ENCODE assay signal across 18 cellular contexts in the genomic region with DNA sequence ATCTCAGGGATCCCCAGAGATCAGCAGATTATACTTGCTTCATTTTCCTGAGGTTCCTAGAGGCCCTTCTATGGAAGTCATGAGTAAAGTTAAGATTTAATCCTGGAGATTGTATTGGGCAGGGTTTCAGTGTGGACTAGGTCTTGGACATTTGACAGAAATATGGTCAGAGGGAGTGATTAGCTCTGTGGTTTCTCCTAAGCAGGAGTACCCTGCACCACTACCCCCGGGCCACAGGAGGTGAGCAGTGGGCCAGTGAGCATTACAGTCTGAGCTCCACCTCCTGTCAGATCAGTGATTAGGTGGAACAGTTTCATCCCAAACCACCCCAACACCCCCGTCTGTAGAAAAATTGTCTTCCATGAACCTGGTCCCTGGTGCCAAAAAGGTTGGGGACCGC. TPM values are rescaled to one million over a fixed set of nuclear protein-coding genes. Genes with fewer than 3 reads are reported as not detected.
DNase-seq lines count a peak whose midpoint lies in the region; ATAC-seq, FAIRE-seq and TF ChIP-seq lines count a peak whose summit lies in the region.
"Had no signal": no experiment of that assay in that cellular context is flagged by ENCODE, and none has a peak within 500 bp of the region (broad histone marks: within the 10 kb centered on the region; RNA-seq: fewer than 3 reads in every experiment).

No MANE protein-coding gene starts in this region.

- H3K27me3 ChIP-seq in endodermal cell (ENCODE audit: control insufficient read depth, insufficient read depth, low read length, poor library complexity, severe bottlenecking): no peaks in the 10 kb centered on the region
- H3K27me3 ChIP-seq: breast epithelium had no signal

- no peak overlapping the region for H3K4me3 ChIP-seq in endodermal cell (ENCODE audit: low read length)
- H3K4me3 ChIP-seq in kidney (ENCODE audit: low read length in 2 of 2): no peak overlapping the region
- H3K4me3 ChIP-seq: breast epithelium, thoracic aorta had no signal

- no peaks in the 10 kb centered on the region for H3K9me3 ChIP-seq in endodermal cell (ENCODE audit: control insufficient read depth, low read length)
- no peaks in the 10 kb centered on the region for H3K9me3 ChIP-seq in kidney (ENCODE audit: control insufficient read depth in 1 of 2, low read length in 2 of 2)
- H3K9me3 ChIP-seq: breast epithelium, thoracic aorta had no signal

- H3K9ac ChIP-seq in endodermal cell (ENCODE audit: extremely low read depth, low read length, poor library complexity, severe bottlenecking) (no peak overlapping the region), kidney (ENCODE audit: low read length in 2 of 2) (no peak overlapping the region)

- H3K4me3 Mint-ChIP-seq in endodermal cell (no peak overlapping the region), nephron progenitor cell (no peak overlapping the region)
- H3K4me3 Mint-ChIP-seq: activated T-cell treated with anti-CD3 and anti-CD28 coated beads, Interleukin-2, amount 50 U/mL, for 72 hours; immature natural killer cell; memory B cell had no signal

- H3K4me1 ChIP-seq in endodermal cell (ENCODE audit: control insufficient read depth, insufficient read depth, low read length) (no peaks in the 10 kb centered on the region), kidney (ENCODE audit: control insufficient read depth in 1 of 2, insufficient read depth in 1 of 2, low read depth in 1 of 2, low read length in 2 of 2) (peaks cover 0 to 9% of the 10 kb centered on the region in 2 donors)
- H3K4me1 ChIP-seq: breast epithelium had no signal

- no peak for FAIRE-seq in kidney (lab: Jason Lieb, UNC)

- H3K27ac ChIP-seq in endodermal cell (ENCODE audit: low read depth, low read length) (no peak overlapping the region), kidney (ENCODE audit: low read depth in 2 of 2, low read length in 2 of 2) (no peak overlapping the region)
- H3K27ac ChIP-seq: breast epithelium, thoracic aorta had no signal

- H3K4me1 Mint-ChIP-seq in endodermal cell: no peaks in the 10 kb centered on the region
- H3K4me1 Mint-ChIP-seq in nephron progenitor cell: peaks cover 14% of the 10 kb centered on the region
- H3K4me1 Mint-ChIP-seq: memory B cell had no signal

- 94 to 100% methylated on average over 1 to 3 of the region's 3 CpGs for WGBS in endodermal cell (ENCODE audit: insufficient coverage in 1 of 2, insufficient read length in 1 of 2), 2 experiments

- H3K27ac Mint-ChIP-seq in endodermal cell (no peak overlapping the region), nephron progenitor cell (peak overlapping the region; percentile 53)
- H3K27ac Mint-ChIP-seq: activated naive CD4-positive, alpha-beta T cell treated with anti-CD3 and anti-CD28 coated beads, Interleukin-2, amount 50 U/mL, for 72 hours; activated T-cell treated with anti-CD3 and anti-CD28 coated beads, Interleukin-2, amount 50 U/mL, for 72 hours; memory B cell had no signal

- H3K9me3 Mint-ChIP-seq in endodermal cell (no peaks in the 10 kb centered on the region), nephron progenitor cell (no peaks in the 10 kb centered on the region)
- H3K9me3 Mint-ChIP-seq: activated naive CD4-positive, alpha-beta T cell treated with anti-CD3 and anti-CD28 coated beads, Interleukin-2, amount 50 U/mL, for 72 hours; activated T-cell treated with anti-CD3 and anti-CD28 coated beads, Interleukin-2, amount 50 U/mL, for 72 hours; immature natural killer cell; memory B cell had no signal

- peaks cover 16% of the 10 kb centered on the region for H3K36me3 ChIP-seq in endodermal cell (ENCODE audit: control insufficient read depth, insufficient read depth, low read length)
- H3K36me3 ChIP-seq in kidney (ENCODE audit: control insufficient read depth in 1 of 2, insufficient read depth in 2 of 2, low read length in 2 of 2): no peaks in the 10 kb centered on the region
- H3K36me3 ChIP-seq: breast epithelium, thoracic aorta had no signal

- no peaks in the 10 kb centered on the region for H3K27me3 Mint-ChIP-seq in endodermal cell (ENCODE audit: insufficient read depth)
- no peaks in the 10 kb centered on the region for H3K27me3 Mint-ChIP-seq in nephron progenitor cell (ENCODE audit: low read depth, poor library complexity)
- H3K27me3 Mint-ChIP-seq: memory B cell had no signal

- H3K36me3 Mint-ChIP-seq in endodermal cell (ENCODE audit: low read depth): peaks cover 13% of the 10 kb centered on the region
- peaks cover 4% of the 10 kb centered on the region for H3K36me3 Mint-ChIP-seq in nephron progenitor cell (ENCODE audit: low read depth)
- H3K36me3 Mint-ChIP-seq: activated naive CD4-positive, alpha-beta T cell treated with anti-CD3 and anti-CD28 coated beads, Interleukin-2, amount 50 U/mL, for 72 hours; immature natural killer cell had no signal

- peak; percentile 18 for DNase-seq in H4 (ENCODE audit: low spot score)
- peak; percentile 70 for DNase-seq in RPMI7951 (ENCODE audit: low read depth)
- DNase-seq in endodermal cell: no peak
- DNase-seq in nephron progenitor cell: no peak
- DNase-seq in epidermal melanocyte (ENCODE audit: insufficient read length, low spot score): no peak
- DNase-seq in kidney: no peak
- DNase-seq in HuH-7.5 (ENCODE audit: low spot score): no peak
- DNase-seq: activated T-cell treated with anti-CD3 and anti-CD28 coated beads, Interleukin-2, amount 50 U/mL, for 72 hours; AML-193; head of caudate nucleus; immature natural killer cell; NCI-H187 had no signal

- no peak for ATAC-seq in GM19455 (IDR thresholded peaks at IDR 0.05; ENCODE audit: unreplicated experiment)
- ATAC-seq: activated naive CD4-positive, alpha-beta T cell treated with anti-CD3 and anti-CD28 coated beads, Interleukin-2, amount 50 U/mL, for 72 hours; activated T-cell treated with anti-CD3 and anti-CD28 coated beads, Interleukin-2, amount 50 U/mL, for 72 hours; esophagus mucosa had no signal

- TF ChIP-seq CTCF in endodermal cell (conservative IDR thresholded peaks at IDR 0.05) (peak; percentile 15), nephron progenitor cell (IDR thresholded peaks at IDR 0.05) (no peak), kidney (IDR thresholded peaks at IDR 0.05; ENCODE audit: borderline replicate concordance, extremely low read depth, insufficient read depth) (no peak)

- intact Hi-C loops in kidney (cut with DNase I): no loop called here

RNA-seq across cellular contexts. Expression of a gene that starts 43.2 kb away (rescaled TPM):
- total RNA-seq in H4 (2014; rRNA removed; shearing (Covaris generic)): 7.9 and 15.5 TPM in 2 replicates
- total RNA-seq in RPMI7951 (2014; rRNA removed; shearing (Covaris generic)): 9.2 and 16.9 TPM in 2 replicates
- total RNA-seq in endodermal cell: 10 to 100 TPM; 49.9 to 65.0 TPM
- 45.7 TPM for polyA plus RNA-seq in endodermal cell (2013, experiment 1 of 2)
- polyA plus RNA-seq in endodermal cell (2013, experiment 2 of 2): 47.7 TPM
- total RNA-seq in kidney: 51.5 TPM
- polyA plus RNA-seq in kidney (ENCODE audit: insufficient read depth, low read depth, low replicate concordance): 23.2 TPM

Comparison
In these comparisons a context has a peak if more than half of its experiments do, and no peak if none do; other contexts are left out.
1. DNase-seq: peak in H4 (single experiment) and RPMI7951 (single experiment); none in endodermal cell (single experiment), nephron progenitor cell (single experiment), epidermal melanocyte (single experiment), kidney (single experiment) and HuH-7.5 (single experiment).